In the genomic region with DNA sequence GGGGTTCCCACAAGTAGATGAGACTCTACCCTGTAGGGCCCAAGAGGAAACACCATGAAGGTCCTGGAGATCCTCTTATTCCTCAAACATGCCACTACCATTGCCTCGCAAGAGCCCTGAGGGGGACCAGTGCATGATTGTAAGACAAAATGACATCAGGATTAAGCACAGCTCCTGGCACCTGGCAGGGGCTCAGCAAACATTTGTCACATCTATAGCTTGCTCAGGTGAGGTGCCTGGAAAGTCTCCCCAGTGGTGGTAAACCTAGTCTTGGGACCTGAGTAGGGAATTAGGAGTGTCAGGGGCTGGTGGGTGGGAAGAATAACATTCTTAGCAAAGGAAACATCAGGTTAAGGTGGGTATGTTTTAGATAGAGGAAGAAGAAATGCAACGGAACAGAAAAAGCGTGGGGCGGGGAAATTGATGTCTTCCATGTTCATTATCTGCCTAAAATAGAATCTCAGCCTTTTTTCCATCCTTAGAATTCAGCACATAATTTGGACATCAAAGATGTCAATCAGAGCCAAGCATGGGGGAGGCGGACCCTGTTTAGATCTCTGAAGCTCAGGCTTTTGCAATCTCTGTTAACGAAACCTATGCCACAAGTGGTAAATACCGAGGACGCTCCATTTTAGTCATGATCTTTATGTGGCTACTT, we compare ENCODE assay signal across 8 cellular contexts. TPM values are rescaled to one million over a fixed set of nuclear protein-coding genes. Genes with fewer than 3 reads are reported as not detected.
DNase-seq lines count a peak whose midpoint lies in the region; ATAC-seq and TF ChIP-seq lines count a peak whose summit lies in the region.

No MANE protein-coding gene starts in this region.

- no peaks in the 10 kb centered on the region for H3K36me3 ChIP-seq in kidney epithelial cell (ENCODE audit: control insufficient read depth, insufficient read depth, low read length)
- no peaks in the 10 kb centered on the region for H3K36me3 ChIP-seq in thoracic aorta

- CTCF ChIA-PET in AG04450 (lab: Charles Lee): interaction anchor here (0.6 to 1.2 kb wide), 4 partner anchors 14 to 193 kb away, joined by 3 to 4 read pairs (median 4); no protein-coding TSS in a partner anchor

- peaks cover 9 to 12% of the 10 kb centered on the region in 2 donors for H3K4me1 ChIP-seq in thoracic aorta (ENCODE audit: control insufficient read depth in 1 of 2, low read depth in 2 of 2)

- peak overlapping the region; percentile 85 for H3K4me3 Mint-ChIP-seq in activated naive CD8-positive, alpha-beta T cell treated with anti-CD3 and anti-CD28 coated beads for 36 hours

- H3K27ac ChIP-seq in AG04450 (ENCODE audit: low read depth, low read length) (no peak overlapping the region), thoracic aorta (peak overlapping the region; percentile 68 to 76)

- H3K4me3 ChIP-seq in AG04450 (ENCODE audit: low read depth, low read length) (peak overlapping the region; percentile 63), HFF-Myc (replicated peaks; ENCODE audit: low read depth, low read length) (peak overlapping the region; percentile 42), kidney epithelial cell (ENCODE audit: low read depth, low read length) (peak overlapping the region; percentile 39), thoracic aorta (peak overlapping the region; percentile 73)

- POLR2A ChIA-PET in AG04450 (lab: Yijun Ruan, JAX): interaction anchor here (0.6 to 1.2 kb wide), 2 partner anchors 9 to 203 kb away, joined by 4 to 7 read pairs; no protein-coding TSS in a partner anchor

- no peaks in the 10 kb centered on the region for H3K36me3 Mint-ChIP-seq in activated naive CD8-positive, alpha-beta T cell treated with anti-CD3 and anti-CD28 coated beads for 36 hours

- H3K9me3 Mint-ChIP-seq in activated naive CD8-positive, alpha-beta T cell treated with anti-CD3 and anti-CD28 coated beads for 36 hours: no peaks in the 10 kb centered on the region

- peaks cover 4% of the 10 kb centered on the region for H3K27me3 ChIP-seq in AG04450 (ENCODE audit: control insufficient read depth, insufficient read depth, low read length)
- peaks cover 7% of the 10 kb centered on the region for H3K27me3 ChIP-seq in kidney epithelial cell (ENCODE audit: control insufficient read depth, insufficient read depth, low read length)
- H3K27me3 ChIP-seq in thoracic aorta (replicated peaks; ENCODE audit: insufficient read depth): no peaks in the 10 kb centered on the region

- peak overlapping the region; percentile 78 for H3K27ac Mint-ChIP-seq in activated naive CD8-positive, alpha-beta T cell treated with anti-CD3 and anti-CD28 coated beads for 36 hours

- H3K27me3 Mint-ChIP-seq in activated naive CD8-positive, alpha-beta T cell treated with anti-CD3 and anti-CD28 coated beads for 36 hours: no peaks in the 10 kb centered on the region

- TF ChIP-seq CTCF in AG04450 (IDR thresholded peaks at IDR 0.05; ENCODE audit: low read depth, low read length) (no peak), HFF-Myc (IDR thresholded peaks at IDR 0.05; ENCODE audit: low read depth, low read length, missing control alignments) (no peak), kidney epithelial cell (IDR thresholded peaks at IDR 0.05; ENCODE audit: insufficient read depth, low read length, poor library complexity, severe bottlenecking) (no peak), thoracic aorta (IDR thresholded peaks at IDR 0.05) (no peak)

- ATAC-seq in thoracic aorta (ENCODE audit: insufficient number of reproducible peaks, low FRiP score, low read depth) (no peak), GM19452 (IDR thresholded peaks at IDR 0.05; ENCODE audit: unreplicated experiment) (no peak)

- H3K9me3 ChIP-seq in AG04450 (ENCODE audit: control insufficient read depth, insufficient read depth, low read length) (no peaks in the 10 kb centered on the region; the same call in 1 of the 2 replicates), thoracic aorta (no peaks in the 10 kb centered on the region)

- H3K4me1 Mint-ChIP-seq in activated naive CD8-positive, alpha-beta T cell treated with anti-CD3 and anti-CD28 coated beads for 36 hours: peaks cover 7% of the 10 kb centered on the region

- DNase-seq in AG04450 (ENCODE audit: low read depth, low spot score) (no peak), HFF-Myc (ENCODE audit: extremely low read depth, low read depth) (no peak), kidney epithelial cell (ENCODE audit: low read depth) (no peak), thoracic aorta (ENCODE audit: low spot score) (no peak), T-helper 9 cell (no peak), amygdala (lab: John Stamatoyannopoulos, UW) (no peak)
- DNase-seq in activated naive CD8-positive, alpha-beta T cell treated with anti-CD3 and anti-CD28 coated beads for 36 hours: peak; percentile 12

RNA-seq across cellular contexts. Expression of gene YPEL1, which starts 0.9 kb away (rescaled TPM):
- polyA plus RNA-seq in AG04450 (2011; rRNA removed): 5.5 and 6.1 TPM in 2 replicates
- polyA minus RNA-seq in AG04450 (2011; rRNA and poly(A)+ RNA removed): 4.2 and 5.0 TPM in 2 replicates
- under 1 TPM; 0.60 to 0.72 TPM for total RNA-seq in activated naive CD8-positive, alpha-beta T cell treated with anti-CD3 and anti-CD28 coated beads for 36 hours
- total RNA-seq in kidney epithelial cell: 2.8 and 4.9 TPM in 2 replicates
- total RNA-seq in thoracic aorta: 10 to 100 TPM; 20.1 to 25.2 TPM
